In genomic region chr7:81462672-81463071, GRCh38 we compare ENCODE assay signal across 14 cellular contexts.
A peak's percentile ranks its signal among the peaks of the same experiment; 100 is the strongest.
DNase-seq lines count a peak whose midpoint lies in the region; ATAC-seq and TF ChIP-seq lines count a peak whose summit lies in the region.
"Had no signal": no experiment of that assay in that cellular context is flagged by ENCODE, and none has a peak within 500 bp of the region (broad histone marks: within the 10 kb centered on the region; RNA-seq: fewer than 3 reads in every experiment).

No MANE protein-coding gene starts in this region.

- intact Hi-C loops in esophagus squamous epithelium (cut with DNase I) = no loop called here

- H3K4me1 ChIP-seq in esophagus squamous epithelium = no peaks in the 10 kb centered on the region
- H3K4me1 ChIP-seq: BE2C had no signal

- H3K27me3 ChIP-seq in esophagus squamous epithelium = no peaks in the 10 kb centered on the region
- H3K27me3 ChIP-seq: BE2C had no signal

- H3K9me3 ChIP-seq in esophagus squamous epithelium = no peaks in the 10 kb centered on the region
- H3K9me3 ChIP-seq: BE2C had no signal

- H3K4me3 ChIP-seq in choroid plexus epithelial cell (ENCODE audit: low read depth, low read length) = no peak overlapping the region
- H3K4me3 ChIP-seq in esophagus squamous epithelium = no peak overlapping the region

- TF ChIP-seq POLR2A in esophagus squamous epithelium (IDR thresholded peaks at IDR 0.05) = no peak

- 46 to 67% methylated on average over 1 of the region's 1 CpG for WGBS in esophagus squamous epithelium, 2 donors

- TF ChIP-seq CTCF in choroid plexus epithelial cell (conservative IDR thresholded peaks at IDR 0.05; ENCODE audit: low read depth, low read length) (no peak), esophagus squamous epithelium (IDR thresholded peaks at IDR 0.05) (no peak)

- H3K36me3 ChIP-seq in esophagus squamous epithelium = no peaks in the 10 kb centered on the region
- H3K36me3 ChIP-seq: BE2C had no signal

- H3K27ac ChIP-seq in esophagus squamous epithelium = no peak overlapping the region

- DNase-seq in DMS53 treated with DMSO at 0.1 percent for 48 hours (lab: John Stamatoyannopoulos, UW; ENCODE audit: unreplicated experiment) (peak; percentile 81), NCI-H69 (lab: John Stamatoyannopoulos, UW) (peak; percentile 27), choroid plexus epithelial cell (ENCODE audit: low read depth) (peak; percentile 86), kidney tubule cell (ENCODE audit: low spot score) (peak; percentile 26), esophagus squamous epithelium (lab: John Stamatoyannopoulos, UW) (no peak)
- DNase-seq: BE2C; KG1; left colon; NCI-H1092 treated with DMSO at 0.1 percent for 48 hours; stimulated activated CD4-positive, alpha-beta T cell treated with anti-CD3 and anti-CD28 coated beads, Interleukin-4, amount 100 ng/mL, for 4 hours had no signal

- ATAC-seq in GM19455 (IDR thresholded peaks at IDR 0.05; ENCODE audit: unreplicated experiment) = no peak
- ATAC-seq in GM19351 (IDR thresholded peaks at IDR 0.05; ENCODE audit: unreplicated experiment) = no peak
- ATAC-seq in GM18498 (IDR thresholded peaks at IDR 0.05; ENCODE audit: unreplicated experiment) = no peak
- ATAC-seq: left colon, WTC11 had no signal
